In genomic region chr1:157177701-157178380, GRCh38 we compare ENCODE assay signal across 24 cellular contexts. TPM values are rescaled to one million over a fixed set of nuclear protein-coding genes. Genes with fewer than 3 reads are reported as not detected.
DNase-seq lines count a peak whose midpoint lies in the region; ATAC-seq and TF ChIP-seq lines count a peak whose summit lies in the region.
"Had no signal": no experiment of that assay in that cellular context is flagged by ENCODE, and none has a peak within 500 bp of the region (broad histone marks: within the 10 kb centered on the region; RNA-seq: fewer than 3 reads in every experiment).

No MANE protein-coding gene starts in this region.

- no peaks in the 10 kb centered on the region for H4K20me1 ChIP-seq in GM23338 (replicated peaks; ENCODE audit: insufficient read depth)

- H3K27me3 Mint-ChIP-seq in GM23338 (ENCODE audit: insufficient read depth, low read depth, poor library complexity): peaks cover 5% of the 10 kb centered on the region
- peaks cover 10 to 19% of the 10 kb centered on the region in 2 donors for H3K27me3 Mint-ChIP-seq in stimulated activated naive B cell treated with anti-CD40 and anti-IgM and Interleukin-4, amounts not matched to agents 10 μg/mL and 1 μg/mL and 100 μg/mL, for 72 hours

- no peaks in the 10 kb centered on the region for H3K9me3 Mint-ChIP-seq in GM23338
- H3K9me3 Mint-ChIP-seq in stimulated activated naive B cell treated with anti-CD40 and anti-IgM and Interleukin-4, amounts not matched to agents 10 μg/mL and 1 μg/mL and 100 μg/mL, for 72 hours: no peaks in the 10 kb centered on the region
- H3K9me3 Mint-ChIP-seq: CD8-positive, alpha-beta memory T cell; IgD-negative memory B cell; T-cell had no signal

- no peak overlapping the region for H3K27ac Mint-ChIP-seq in GM23338
- H3K27ac Mint-ChIP-seq in stimulated activated naive B cell treated with anti-CD40 and anti-IgM and Interleukin-4, amounts not matched to agents 10 μg/mL and 1 μg/mL and 100 μg/mL, for 72 hours: peak overlapping the region; percentile 59
- H3K27ac Mint-ChIP-seq: IgD-negative memory B cell, T-cell had no signal

- no peak for ATAC-seq in GM23338
- ATAC-seq in RWPE2 (ENCODE audit: low read depth): 0 out of 3 replicates have a peak, but pooled peaks have one; percentile 13
- ATAC-seq in stimulated activated naive B cell treated with anti-CD40 and anti-IgM and Interleukin-4, amounts not matched to agents 10 μg/mL and 1 μg/mL and 100 μg/mL, for 72 hours (replicated peaks): no peak
- ATAC-seq in HG03439 (IDR thresholded peaks at IDR 0.05; ENCODE audit: unreplicated experiment): no peak
- no peak for ATAC-seq in GM21786 (IDR thresholded peaks at IDR 0.05; ENCODE audit: unreplicated experiment)
- ATAC-seq: T-cell had no signal

- no peak overlapping the region for H3K4me2 ChIP-seq in GM23338
- H3K4me2 ChIP-seq: PC-9 had no signal

- H3K27me3 ChIP-seq in GM23338 (ENCODE audit: insufficient read depth) (no peaks in the 10 kb centered on the region), RWPE2 (ENCODE audit: insufficient read depth, poor library complexity, severe bottlenecking) (no peaks in the 10 kb centered on the region)

- DNase-seq in activated effector memory CD4-positive, alpha-beta T cell treated with anti-CD3 and anti-CD28 coated beads, Interleukin-2, amount 50 U/mL, for 16 hours: peak; percentile 37
- DNase-seq in activated effector memory CD4-positive, alpha-beta T cell treated with Interleukin-2 at 50 U/mL for 16 hours: no peak
- DNase-seq in GM23338 (ENCODE audit: low spot score) (no peak), RWPE2 (ENCODE audit: low spot score) (no peak)
- no peak for DNase-seq in stimulated activated naive B cell treated with anti-CD40 and anti-IgM and Interleukin-4, amounts not matched to agents 10 μg/mL and 1 μg/mL and 100 μg/mL, for 72 hours
- no peak for DNase-seq in stimulated activated naive CD4-positive, alpha-beta T cell treated with Interleukin-2 at 50 U/mL for 16 hours (lab: John Stamatoyannopoulos, UW)
- DNase-seq: 8988T; Calu3; CD8-positive, alpha-beta memory T cell; DMS153; GM23248; Karpas-422; NCI-H1694; NCI-H446 treated with DMSO at 0.1 percent for 48 hours; NCI-H69; PC-9; SIG-M5 had no signal

- peaks cover 18% of the 10 kb centered on the region for H3K4me1 Mint-ChIP-seq in GM23338
- peaks cover 41 to 73% of the 10 kb centered on the region in 2 donors for H3K4me1 Mint-ChIP-seq in stimulated activated naive B cell treated with anti-CD40 and anti-IgM and Interleukin-4, amounts not matched to agents 10 μg/mL and 1 μg/mL and 100 μg/mL, for 72 hours
- H3K4me1 Mint-ChIP-seq: CD8-positive, alpha-beta memory T cell had no signal

- H3K36me3 ChIP-seq in GM23338 (ENCODE audit: insufficient read depth) (no peaks in the 10 kb centered on the region), RWPE2 (ENCODE audit: low read depth) (no peaks in the 10 kb centered on the region)
- H3K36me3 ChIP-seq: HAP-1 had no signal

- H3K9me2 ChIP-seq in GM23338 (ENCODE audit: insufficient read depth): no peaks in the 10 kb centered on the region

- H3K4me3 ChIP-seq in GM23338 (no peak overlapping the region), RWPE2 (ENCODE audit: severe bottlenecking) (no peak overlapping the region)
- H3K4me3 ChIP-seq: GM23248, HAP-1, PC-9 had no signal

- H3K4me1 ChIP-seq in GM23338 (ENCODE audit: insufficient read depth): 0 out of 2 replicates have a peak, but pooled peaks cover 2% of the 10 kb centered on the region
- H3K4me1 ChIP-seq in RWPE2 (ENCODE audit: insufficient read depth, poor library complexity, severe bottlenecking): no peaks in the 10 kb centered on the region
- H3K4me1 ChIP-seq: HAP-1 had no signal

- no peak overlapping the region for H3K4me3 Mint-ChIP-seq in GM23338
- H3K4me3 Mint-ChIP-seq in stimulated activated naive B cell treated with anti-CD40 and anti-IgM and Interleukin-4, amounts not matched to agents 10 μg/mL and 1 μg/mL and 100 μg/mL, for 72 hours: peak overlapping the region in 1 of 2 donors; percentile 21
- H3K4me3 Mint-ChIP-seq: IgD-negative memory B cell, T-cell had no signal

- H3K9me3 ChIP-seq in RWPE2 (ENCODE audit: severe bottlenecking): no peaks in the 10 kb centered on the region
- H3K9me3 ChIP-seq: HAP-1 had no signal

- H3K79me2 ChIP-seq in GM23338 (replicated peaks; ENCODE audit: insufficient read depth): no peaks in the 10 kb centered on the region

- no peaks in the 10 kb centered on the region for H3K36me3 Mint-ChIP-seq in GM23338 (ENCODE audit: low read depth)
- no peaks in the 10 kb centered on the region for H3K36me3 Mint-ChIP-seq in stimulated activated naive B cell treated with anti-CD40 and anti-IgM and Interleukin-4, amounts not matched to agents 10 μg/mL and 1 μg/mL and 100 μg/mL, for 72 hours
- H3K36me3 Mint-ChIP-seq: CD8-positive, alpha-beta memory T cell; T-cell had no signal

- H3K27ac ChIP-seq in GM23338 (ENCODE audit: low read depth): no peak overlapping the region
- no peak overlapping the region for H3K27ac ChIP-seq in RWPE2 (ENCODE audit: poor library complexity, severe bottlenecking)
- H3K27ac ChIP-seq: C4-2B, GM23248, PC-9, RWPE1 had no signal

- H2AFZ ChIP-seq in GM23338: peak overlapping the region; percentile 14; the same call in 1 of the 2 replicates
- H2AFZ ChIP-seq: GM23248, PC-9 had no signal

- TF ChIP-seq CTCF in GM23338 (conservative IDR thresholded peaks at IDR 0.05; ENCODE audit: low read depth in 2 of 2): no peak
- no peak for TF ChIP-seq CTCF in RWPE2 (IDR thresholded peaks at IDR 0.05; ENCODE audit: poor library complexity, severe bottlenecking)

- no peaks in the 10 kb centered on the region for H3F3A ChIP-seq in GM23338 (replicated peaks; ENCODE audit: low read depth)

TF ChIP-seq in GM23338, 12 proteins besides CTCF, POLR2A, EP300 and RAD21 (continues in another document):
- TF ChIP-seq POLR2AphosphoS5 (IDR thresholded peaks at IDR 0.05; ENCODE audit: low read depth) (no peak), ZNF114 (CRISPR knock-in tag; IDR thresholded peaks at IDR 0.05) (no peak), ZNF331 (CRISPR knock-in tag; IDR thresholded peaks at IDR 0.05; ENCODE audit: low read depth) (no peak), JUNB (IDR thresholded peaks at IDR 0.05; ENCODE audit: unreplicated experiment) (no peak), STAT1 (IDR thresholded peaks at IDR 0.05; ENCODE audit: unreplicated experiment) (no peak), NANOG (IDR thresholded peaks at IDR 0.05; ENCODE audit: borderline replicate concordance) (no peak), EZH2 (IDR thresholded peaks at IDR 0.05; ENCODE audit: low read depth, unreplicated experiment) (no peak), CREB1 (CRISPR knock-in tag; IDR thresholded peaks at IDR 0.05; ENCODE audit: low read depth) (no peak)
- TF ChIP-seq, protein P1, sequence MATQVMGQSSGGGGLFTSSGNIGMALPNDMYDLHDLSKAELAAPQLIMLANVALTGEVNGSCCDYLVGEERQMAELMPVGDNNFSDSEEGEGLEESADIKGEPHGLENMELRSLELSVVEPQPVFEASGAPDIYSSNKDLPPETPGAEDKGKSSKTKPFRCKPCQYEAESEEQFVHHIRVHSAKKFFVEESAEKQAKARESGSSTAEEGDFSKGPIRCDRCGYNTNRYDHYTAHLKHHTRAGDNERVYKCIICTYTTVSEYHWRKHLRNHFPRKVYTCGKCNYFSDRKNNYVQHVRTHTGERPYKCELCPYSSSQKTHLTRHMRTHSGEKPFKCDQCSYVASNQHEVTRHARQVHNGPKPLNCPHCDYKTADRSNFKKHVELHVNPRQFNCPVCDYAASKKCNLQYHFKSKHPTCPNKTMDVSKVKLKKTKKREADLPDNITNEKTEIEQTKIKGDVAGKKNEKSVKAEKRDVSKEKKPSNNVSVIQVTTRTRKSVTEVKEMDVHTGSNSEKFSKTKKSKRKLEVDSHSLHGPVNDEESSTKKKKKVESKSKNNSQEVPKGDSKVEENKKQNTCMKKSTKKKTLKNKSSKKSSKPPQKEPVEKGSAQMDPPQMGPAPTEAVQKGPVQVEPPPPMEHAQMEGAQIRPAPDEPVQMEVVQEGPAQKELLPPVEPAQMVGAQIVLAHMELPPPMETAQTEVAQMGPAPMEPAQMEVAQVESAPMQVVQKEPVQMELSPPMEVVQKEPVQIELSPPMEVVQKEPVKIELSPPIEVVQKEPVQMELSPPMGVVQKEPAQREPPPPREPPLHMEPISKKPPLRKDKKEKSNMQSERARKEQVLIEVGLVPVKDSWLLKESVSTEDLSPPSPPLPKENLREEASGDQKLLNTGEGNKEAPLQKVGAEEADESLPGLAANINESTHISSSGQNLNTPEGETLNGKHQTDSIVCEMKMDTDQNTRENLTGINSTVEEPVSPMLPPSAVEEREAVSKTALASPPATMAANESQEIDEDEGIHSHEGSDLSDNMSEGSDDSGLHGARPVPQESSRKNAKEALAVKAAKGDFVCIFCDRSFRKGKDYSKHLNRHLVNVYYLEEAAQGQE (IDR thresholded peaks at IDR 0.05; ENCODE audit: unreplicated experiment): no peak
- TF ChIP-seq, protein P2, sequence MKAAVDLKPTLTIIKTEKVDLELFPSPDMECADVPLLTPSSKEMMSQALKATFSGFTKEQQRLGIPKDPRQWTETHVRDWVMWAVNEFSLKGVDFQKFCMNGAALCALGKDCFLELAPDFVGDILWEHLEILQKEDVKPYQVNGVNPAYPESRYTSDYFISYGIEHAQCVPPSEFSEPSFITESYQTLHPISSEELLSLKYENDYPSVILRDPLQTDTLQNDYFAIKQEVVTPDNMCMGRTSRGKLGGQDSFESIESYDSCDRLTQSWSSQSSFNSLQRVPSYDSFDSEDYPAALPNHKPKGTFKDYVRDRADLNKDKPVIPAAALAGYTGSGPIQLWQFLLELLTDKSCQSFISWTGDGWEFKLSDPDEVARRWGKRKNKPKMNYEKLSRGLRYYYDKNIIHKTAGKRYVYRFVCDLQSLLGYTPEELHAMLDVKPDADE (IDR thresholded peaks at IDR 0.05): no peak

RNA-seq across cellular contexts. Expression of gene ETV3, which starts 39.6 kb away (rescaled TPM):
- 11.9 and 19.6 TPM in 2 replicates for total RNA-seq in GM23338 (2014; rRNA removed; shearing (Covaris generic))
- polyA plus RNA-seq in GM23338 (2016; fragmentation: Nextera tagmentation; extraction: Ambion mirVana): 7.6 and 8.1 TPM in 2 replicates
